In genomic region chr9:134638503-134639090, GRCh38 we compare ENCODE assay signal across 20 cellular contexts. TPM values are rescaled to one million over a fixed set of nuclear protein-coding genes. Genes with fewer than 3 reads are reported as not detected.
DNase-seq lines count a peak whose midpoint lies in the region; ATAC-seq, FAIRE-seq and TF ChIP-seq lines count a peak whose summit lies in the region.
"Had no signal": no experiment of that assay in that cellular context is flagged by ENCODE, and none has a peak within 500 bp of the region (broad histone marks: within the 10 kb centered on the region; RNA-seq: fewer than 3 reads in every experiment).

No MANE protein-coding gene starts in this region.

- no peak overlapping the region for H3K4ac ChIP-seq in H1 (replicated peaks; ENCODE audit: insufficient read length, low read depth, low read length)

- no peaks in the 10 kb centered on the region for H3K9me3 Mint-ChIP-seq in natural killer cell treated with Interleukin-12 subunit alpha and Interleukin-12 subunit beta and Interleukin-15 and Interleukin-18, amount 100 ng/mL, for 72 hours
- no peaks in the 10 kb centered on the region for H3K9me3 Mint-ChIP-seq in natural killer cell
- H3K9me3 Mint-ChIP-seq: CD8-positive, alpha-beta memory T cell; H9; IgD-negative memory B cell had no signal

- 0 out of 2 replicates have a peak overlapping the region, but pooled peaks have one; percentile 81 for H2BK15ac ChIP-seq in H1 (ENCODE audit: low read length)

- H4K20me1 ChIP-seq in H1 (replicated peaks in 1 of 2; ENCODE audit: control insufficient read depth in 1 of 2, insufficient read depth in 2 of 2, low read length in 2 of 2) (peaks cover 0 to 2% of the 10 kb centered on the region in 2 experiments), osteoblast (ENCODE audit: insufficient read depth, low read length) (peaks cover 11% of the 10 kb centered on the region)

- H2BK120ac ChIP-seq in H1 (replicated peaks; ENCODE audit: low read depth, low read length): no peak overlapping the region

- no peak overlapping the region for H3K56ac ChIP-seq in H1 (replicated peaks; ENCODE audit: insufficient read length, low read depth, low read length)

- no peak for TF ChIP-seq POLR2A in H1 (IDR thresholded peaks at IDR 0.05; ENCODE audit: control extremely low read depth in 1 of 2, low read depth in 2 of 2, low read length in 2 of 2)

- H3K4me3 Mint-ChIP-seq in natural killer cell treated with Interleukin-12 subunit alpha and Interleukin-12 subunit beta and Interleukin-15 and Interleukin-18, amount 100 ng/mL, for 72 hours: no peak overlapping the region
- H3K4me3 Mint-ChIP-seq in natural killer cell: no peak overlapping the region
- H3K4me3 Mint-ChIP-seq: H9, IgD-negative memory B cell had no signal

- no peak overlapping the region for H3K9ac ChIP-seq in H1 (replicated peaks in 1 of 4; ENCODE audit: extremely low read depth in 1 of 4, low read depth in 3 of 4, low read length in 3 of 4)

- H2BK20ac ChIP-seq in H1 (ENCODE audit: low read length): no peak overlapping the region

- H3K4me3 ChIP-seq in H1 (ENCODE audit: extremely low read depth in 1 of 4, insufficient read depth in 2 of 4, low read depth in 3 of 4, low read length in 4 of 4): no peak overlapping the region
- H3K4me3 ChIP-seq in osteoblast (ENCODE audit: insufficient read depth, low read length): no peak overlapping the region
- H3K4me3 ChIP-seq: GM12878 had no signal

- no peak overlapping the region for H2BK5ac ChIP-seq in H1 (ENCODE audit: low read depth, low read length)

- H3K14ac ChIP-seq in H1 (ENCODE audit: insufficient read length): no peak overlapping the region

- DNase-seq in natural killer cell treated with Interleukin-12 subunit alpha and Interleukin-12 subunit beta and Interleukin-15 and Interleukin-18, amount 100 ng/mL, for 72 hours (ENCODE audit: low spot score): peak; percentile 53
- no peak for DNase-seq in natural killer cell
- DNase-seq in H1 (ENCODE audit: low read depth in 1 of 2, low spot score in 2 of 2): no peak
- peak; percentile 65 for DNase-seq in osteoblast (ENCODE audit: insufficient read length, low spot score, missing footprints)
- DNase-seq in hypothalamus (lab: John Stamatoyannopoulos, UW): no peak
- no peak for DNase-seq in NCI-H187 treated with DMSO at 0.1 percent for 48 hours (lab: John Stamatoyannopoulos, UW)
- no peak for DNase-seq in NCI-H345 treated with DMSO at 0.1 percent for 48 hours (lab: John Stamatoyannopoulos, UW; ENCODE audit: unreplicated experiment)
- DNase-seq: ACHN; AML-193; CD8-positive, alpha-beta memory T cell; COR-L47; DMS 273 treated with DMSO at 0.1 percent for 48 hours; DMS53; DND-41; EL; GOT3; H9 had no signal

- H4K91ac ChIP-seq in H1 (replicated peaks; ENCODE audit: insufficient read length, low read length): no peak overlapping the region

- H3K79me2 ChIP-seq in H1 (ENCODE audit: control insufficient read depth in 1 of 2, insufficient read depth in 2 of 2, low read length in 2 of 2): no peaks in the 10 kb centered on the region
- H3K79me2 ChIP-seq in osteoblast (ENCODE audit: insufficient read depth, low read length): peaks cover 19% of the 10 kb centered on the region

- H3K79me1 ChIP-seq in H1 (ENCODE audit: low read depth, low read length): no peaks in the 10 kb centered on the region

- H3K9me3 ChIP-seq in H1 (ENCODE audit: insufficient read depth in 2 of 2, low read depth in 1 of 2, low read length in 1 of 2) (no peaks in the 10 kb centered on the region), osteoblast (ENCODE audit: low read depth, low read length) (no peaks in the 10 kb centered on the region)

- H4K8ac ChIP-seq in H1 (ENCODE audit: extremely low read depth, insufficient read depth, low read length): no peak overlapping the region

- peak overlapping the region; percentile 50; the same call in 1 of the 2 replicates for H2BK12ac ChIP-seq in H1 (ENCODE audit: low read depth, low read length)

- FAIRE-seq in H1 (lab: Jason Lieb, UNC): no peak
- FAIRE-seq: GM12878, HTR-8/SVneo had no signal

- H3K4me1 Mint-ChIP-seq in natural killer cell treated with Interleukin-12 subunit alpha and Interleukin-12 subunit beta and Interleukin-15 and Interleukin-18, amount 100 ng/mL, for 72 hours (ENCODE audit: low read depth in 2 of 2): no peaks in the 10 kb centered on the region
- no peaks in the 10 kb centered on the region for H3K4me1 Mint-ChIP-seq in natural killer cell

- no peak for ATAC-seq in natural killer cell treated with Interleukin-12 subunit alpha and Interleukin-12 subunit beta and Interleukin-15 and Interleukin-18, amount 100 ng/mL, for 72 hours
- no peak for ATAC-seq in natural killer cell
- ATAC-seq: GM12878 had no signal

- H3K4me2 ChIP-seq in H1 (ENCODE audit: insufficient read depth in 1 of 2, low read depth in 2 of 2, low read length in 2 of 2) (no peak overlapping the region), osteoblast (ENCODE audit: insufficient read depth, low read length) (no peak overlapping the region)

- no peak overlapping the region for H4K5ac ChIP-seq in H1 (ENCODE audit: insufficient read length, low read depth, low read length)

- H3K18ac ChIP-seq in H1 (ENCODE audit: extremely low read depth, low read length): no peak overlapping the region

- peaks cover 0 to 19% (median 8%) of the 10 kb centered on the region in 4 experiments; a peak in 6 of 7 replicates for H3K4me1 ChIP-seq in H1 (replicated peaks in 1 of 4; ENCODE audit: control insufficient read depth in 3 of 4, insufficient read depth in 4 of 4, low read length in 3 of 4)
- peaks cover 15% of the 10 kb centered on the region for H3K4me1 ChIP-seq in osteoblast (ENCODE audit: insufficient read depth, low read length)

- POLR2A ChIA-PET in H1 (lab: Charles Lee; ENCODE audit: partially characterized antibody): interaction anchor here (2.2 kb wide), 1 partner anchor 10 kb away, joined by 5 read pairs; no protein-coding TSS in a partner anchor

- peaks cover 0 to 5% of the 10 kb centered on the region in 2 donors for H3K27me3 Mint-ChIP-seq in natural killer cell treated with Interleukin-12 subunit alpha and Interleukin-12 subunit beta and Interleukin-15 and Interleukin-18, amount 100 ng/mL, for 72 hours
- peaks cover 9 to 14% of the 10 kb centered on the region in 2 donors for H3K27me3 Mint-ChIP-seq in natural killer cell (ENCODE audit: low read depth in 2 of 2)

- H3K27ac ChIP-seq in H1 (ENCODE audit: low read depth, low read length) (no peak overlapping the region), osteoblast (ENCODE audit: low read depth, low read length) (no peak overlapping the region)

- H3K36me3 ChIP-seq in H1 (ENCODE audit: control insufficient read depth in 2 of 4, insufficient read depth in 4 of 4, low read length in 3 of 4) (no peaks in the 10 kb centered on the region), osteoblast (ENCODE audit: insufficient read depth, low read length) (no peaks in the 10 kb centered on the region)

- TF ChIP-seq EP300 in H1 (IDR thresholded peaks at IDR 0.05; ENCODE audit: borderline replicate concordance in 1 of 2, low read depth in 2 of 2, low read length in 2 of 2): no peak

- TF ChIP-seq RAD21 in H1 (IDR thresholded peaks at IDR 0.05 in 1 of 2, conservative IDR thresholded peaks at IDR 0.05 in 1 of 2; ENCODE audit: low read depth in 2 of 2, low read length in 2 of 2): no peak

- no peaks in the 10 kb centered on the region; the same call in 1 of the 2 replicates for H3K23me2 ChIP-seq in H1 (ENCODE audit: low read depth, low read length)

- CTCF ChIA-PET in H1 (lab: Charles Lee; ENCODE audit: partially characterized antibody): interaction anchor here (0.6 to 1.2 kb wide), 3 partner anchors 11 to 448 kb away, joined by 3 read pairs; no protein-coding TSS in a partner anchor

- H3K36me3 Mint-ChIP-seq in natural killer cell treated with Interleukin-12 subunit alpha and Interleukin-12 subunit beta and Interleukin-15 and Interleukin-18, amount 100 ng/mL, for 72 hours: no peaks in the 10 kb centered on the region
- no peaks in the 10 kb centered on the region for H3K36me3 Mint-ChIP-seq in natural killer cell
- H3K36me3 Mint-ChIP-seq: CD8-positive, alpha-beta memory T cell; IgD-negative memory B cell had no signal

- intact Hi-C loops in natural killer cell (cut with micrococcal nuclease): no loop called here

- H3K27me3 ChIP-seq in H1 (replicated peaks in 1 of 4; ENCODE audit: control insufficient read depth in 3 of 4, extremely low read depth in 1 of 4, insufficient read depth in 3 of 4, low read length in 3 of 4): peaks cover 0 to 8% (median 5%) of the 10 kb centered on the region in 4 experiments; a peak in 5 of 7 replicates
- no peaks in the 10 kb centered on the region for H3K27me3 ChIP-seq in osteoblast (ENCODE audit: insufficient read depth, low read length)

- H2AK5ac ChIP-seq in H1 (ENCODE audit: low read depth, low read length): no peak overlapping the region

- H3K27ac Mint-ChIP-seq in natural killer cell treated with Interleukin-12 subunit alpha and Interleukin-12 subunit beta and Interleukin-15 and Interleukin-18, amount 100 ng/mL, for 72 hours: no peak overlapping the region
- no peak overlapping the region for H3K27ac Mint-ChIP-seq in natural killer cell
- H3K27ac Mint-ChIP-seq: CD8-positive, alpha-beta memory T cell; H9; IgD-negative memory B cell had no signal

- H2AFZ ChIP-seq in H1 (ENCODE audit: low read length): no peak overlapping the region
- H2AFZ ChIP-seq in osteoblast (ENCODE audit: low read length): no peak overlapping the region

- no peak for TF ChIP-seq CTCF in natural killer cell (IDR thresholded peaks at IDR 0.05)
- no peak for TF ChIP-seq CTCF in H1 (IDR thresholded peaks at IDR 0.05; ENCODE audit: control extremely low read depth in 1 of 3, insufficient read depth in 1 of 3, low read depth in 1 of 3, low read length in 3 of 3)
- TF ChIP-seq CTCF in osteoblast (IDR thresholded peaks at IDR 0.05; ENCODE audit: extremely low read depth, low read depth, low read length): no peak

- WGBS in H1 (ENCODE audit: extremely low coverage in 1 of 2, insufficient coverage in 1 of 2, insufficient read length in 1 of 2, insufficient replicate concordance in 2 of 2, low coverage in 1 of 2, low lambda C conversion rate in 2 of 2, missing lambda C conversion rate in 1 of 2), 2 experiments: 92% methylated on average over 13 of the region's 13 CpGs; no CpG with 5 or more reads in 1 of the 2 experiments

- no peak overlapping the region for H3K23ac ChIP-seq in H1 (ENCODE audit: insufficient read length)

RNA-seq across cellular contexts. Expression of gene COL5A1, which starts 3.0 kb away (rescaled TPM):
- total RNA-seq in natural killer cell treated with Interleukin-12 subunit alpha and Interleukin-12 subunit beta and Interleukin-15 and Interleukin-18, amount 100 ng/mL, for 72 hours: not detected
- total RNA-seq in natural killer cell: under 1 TPM; 0.11 to 0.28 (median 0.23) TPM
- total RNA-seq in H1 (2021; fragmentation: NEBNext Ultra II Directional; extraction: Animal tissue kit (Norgen Biotek cat#: 25700)): 10.5 and 12.0 TPM in 2 replicates
- polyA plus RNA-seq in H1 (2011; rRNA removed): 3.8 and 6.2 TPM in 2 replicates
- 4.1 TPM for polyA plus RNA-seq in H1 (2011; cell fraction: cytosol; rRNA removed)
- polyA plus RNA-seq in H1 (2011; cell fraction: nucleus; rRNA removed): 39.3 TPM
- 8.9 to 12.1 TPM (median 11.0 TPM) in 4 replicates for polyA plus RNA-seq in H1 (2012, experiment 1 of 2)
- polyA plus RNA-seq in H1 (2012, experiment 2 of 2): 6.1 TPM
- polyA plus RNA-seq in H1 (2013, experiment 1 of 2): 11.8 TPM
- polyA plus RNA-seq in H1 (2013, experiment 2 of 2): 9.6 TPM
- polyA minus RNA-seq in H1 (2011; rRNA and poly(A)+ RNA removed): 4.7 and 5.2 TPM in 2 replicates
- 6.1 TPM for polyA minus RNA-seq in H1 (2011; cell fraction: cytosol; rRNA and poly(A)+ RNA removed)
- 12.3 TPM for polyA minus RNA-seq in H1 (2011; cell fraction: nucleus; rRNA and poly(A)+ RNA removed)
- total RNA-seq in osteoblast: 571 and 801 TPM in 2 replicates
- polyA plus RNA-seq: IgD-negative memory B cell had no signal

Comparison
In these comparisons a context has a peak if more than half of its experiments do, and no peak if none do; other contexts are left out.
1. DNase-seq: peak in natural killer cell treated with Interleukin-12 subunit alpha and Interleukin-12 subunit beta and Interleukin-15 and Interleukin-18, amount 100 ng/mL, for 72 hours (single experiment) and osteoblast (single experiment); none in natural killer cell (single experiment), H1 (0 of 2), hypothalamus (0 of 51), NCI-H187 treated with DMSO at 0.1 percent for 48 hours (single experiment) and NCI-H345 treated with DMSO at 0.1 percent for 48 hours (single experiment).
2. RNA of gene COL5A1, which starts 3.0 kb away (total RNA-seq): 571 to 801 TPM in osteoblast; 10.5 to 12.0 TPM in H1, 0.11 to 0.28 TPM in natural killer cell and not detected in natural killer cell treated with Interleukin-12 subunit alpha and Interleukin-12 subunit beta and Interleukin-15 and Interleukin-18, amount 100 ng/mL, for 72 hours; every median in the first group is over 10 times any median in the second.